ENCODE assay signal across 16 cellular contexts in genomic region chr22:50483106-50483505, GRCh38. TPM values are rescaled to one million over a fixed set of nuclear protein-coding genes. Genes with fewer than 3 reads are reported as not detected.
DNase-seq lines count a peak whose midpoint lies in the region; ATAC-seq and TF ChIP-seq lines count a peak whose summit lies in the region.
"Had no signal": no experiment of that assay in that cellular context is flagged by ENCODE, and none has a peak within 500 bp of the region (broad histone marks: within the 10 kb centered on the region; RNA-seq: fewer than 3 reads in every experiment).

No MANE protein-coding gene starts in this region.

- no peak overlapping the region for H2BK5ac ChIP-seq in mesendoderm (ENCODE audit: low read length)

- H2BK120ac ChIP-seq in mesendoderm (ENCODE audit: low read depth, low read length) = no peak overlapping the region

- H3K27ac Mint-ChIP-seq in activated CD8-positive, alpha-beta T cell treated with anti-CD3 and anti-CD28 coated beads for 36 hours = no peak overlapping the region
- H3K27ac Mint-ChIP-seq in activated CD8-positive, alpha-beta T cell treated with anti-CD3 and anti-CD28 coated beads, Interleukin-2, amount 10 ng/mL, durations not matched to agents 7 days and 5 days = no peak overlapping the region

- H3K27me3 ChIP-seq in mesendoderm (ENCODE audit: insufficient read depth, low read length, poor library complexity) (no peaks in the 10 kb centered on the region), sigmoid colon (peaks cover 35 to 85% (median 54%) of the 10 kb centered on the region in 3 donors)

- DNase-seq in activated CD8-positive, alpha-beta T cell treated with anti-CD3 and anti-CD28 coated beads for 36 hours = no peak
- DNase-seq in activated CD8-positive, alpha-beta T cell treated with anti-CD3 and anti-CD28 coated beads, Interleukin-2, amount 10 ng/mL, durations not matched to agents 7 days and 5 days = no peak
- DNase-seq in RWPE1 (ENCODE audit: low spot score) (no peak), mesendoderm (no peak), sigmoid colon (no peak), NCI-H1092 treated with DMSO at 0.1 percent for 48 hours (lab: John Stamatoyannopoulos, UW) (no peak)
- DNase-seq: ACHN; activated CD4-positive, alpha-beta T cell treated with anti-CD3 and anti-CD28 coated beads for 1 hour; activated effector memory CD4-positive, alpha-beta T cell treated with anti-CD3 and anti-CD28 coated beads, Interleukin-2, amount 50 U/mL, for 16 hours; NCI-H446; OCI-M1; psoas muscle; stimulated activated CD4-positive, alpha-beta T cell treated with anti-CD3 and anti-CD28 coated beads, Interleukin-2, amount 100 ng/mL, for 24 hours; uterus had no signal

- H3K4me1 Mint-ChIP-seq in activated CD8-positive, alpha-beta T cell treated with anti-CD3 and anti-CD28 coated beads for 36 hours (ENCODE audit: low read depth) = peaks cover 3% of the 10 kb centered on the region
- peaks cover 5% of the 10 kb centered on the region for H3K4me1 Mint-ChIP-seq in activated CD8-positive, alpha-beta T cell treated with anti-CD3 and anti-CD28 coated beads, Interleukin-2, amount 10 ng/mL, durations not matched to agents 7 days and 5 days (ENCODE audit: low read depth)

- peak overlapping the region; percentile 10 for H3K56ac ChIP-seq in mesendoderm (ENCODE audit: low read length)

- H3K36me3 Mint-ChIP-seq in activated CD8-positive, alpha-beta T cell treated with anti-CD3 and anti-CD28 coated beads for 36 hours (ENCODE audit: low read depth) = no peaks in the 10 kb centered on the region
- no peaks in the 10 kb centered on the region for H3K36me3 Mint-ChIP-seq in activated CD8-positive, alpha-beta T cell treated with anti-CD3 and anti-CD28 coated beads, Interleukin-2, amount 10 ng/mL, durations not matched to agents 7 days and 5 days (ENCODE audit: low read depth)

- no peak for TF ChIP-seq POLR2A in sigmoid colon (IDR thresholded peaks at IDR 0.05)

- H3K4me1 ChIP-seq in mesendoderm (ENCODE audit: control insufficient read depth, low read depth, low read length) (no peaks in the 10 kb centered on the region), sigmoid colon (peaks cover 0 to 16% (median 7%) of the 10 kb centered on the region in 4 donors)
- H3K4me1 ChIP-seq: uterus had no signal

- no peak overlapping the region for H4K8ac ChIP-seq in mesendoderm (ENCODE audit: low read depth, low read length)

- peak overlapping the region; percentile 34; the same call in 1 of the 2 replicates for H3K27ac ChIP-seq in RWPE1
- H3K27ac ChIP-seq in mesendoderm (ENCODE audit: low read depth, low read length) = no peak overlapping the region
- no peak overlapping the region for H3K27ac ChIP-seq in sigmoid colon
- H3K27ac ChIP-seq: psoas muscle, uterus had no signal

- TF ChIP-seq CTCF in activated CD8-positive, alpha-beta T cell treated with anti-CD3 and anti-CD28 coated beads for 36 hours (IDR thresholded peaks at IDR 0.05) = no peak
- TF ChIP-seq CTCF in RWPE1 (conservative IDR thresholded peaks at IDR 0.05; ENCODE audit: low read depth) (no peak), sigmoid colon (IDR thresholded peaks at IDR 0.05) (no peak)

- H3K4me3 ChIP-seq in mesendoderm (ENCODE audit: low read length) = no peak overlapping the region
- H3K4me3 ChIP-seq in sigmoid colon = no peak overlapping the region
- H3K4me3 ChIP-seq: psoas muscle, uterus had no signal

- no peak overlapping the region for H2AK5ac ChIP-seq in mesendoderm (ENCODE audit: low read length)

- POLR2A ChIA-PET in activated CD8-positive, alpha-beta T cell treated with anti-CD3 and anti-CD28 coated beads for 36 hours (lab: Charles Lee) = interaction anchor here (0.6 to 3.3 kb wide), 3 partner anchors 8 to 14 kb away, joined by 4 to 11 read pairs (median 4); no protein-coding TSS in a partner anchor
- POLR2A ChIA-PET in activated CD8-positive, alpha-beta T cell treated with anti-CD3 and anti-CD28 coated beads, Interleukin-2, amount 10 ng/mL, durations not matched to agents 7 days and 5 days (lab: Charles Lee) = interaction anchor here (1.3 kb wide), 1 partner anchor 13 kb away, joined by 4 read pairs; no protein-coding TSS in a partner anchor
- POLR2A ChIA-PET in RWPE1 (lab: Yijun Ruan, JAX; ENCODE audit: low non-redundant PET) = no interaction called here

- H4K5ac ChIP-seq in mesendoderm (ENCODE audit: low read length) = no peak overlapping the region

- no peak overlapping the region for H3K4me2 ChIP-seq in mesendoderm (ENCODE audit: low read length)

- CTCF ChIA-PET in activated CD8-positive, alpha-beta T cell treated with anti-CD3 and anti-CD28 coated beads for 36 hours (lab: Charles Lee) = interaction anchor here (0.8 kb wide), 1 partner anchor 11 kb away, joined by 3 read pairs; no protein-coding TSS in a partner anchor
- CTCF ChIA-PET in activated CD8-positive, alpha-beta T cell treated with anti-CD3 and anti-CD28 coated beads, Interleukin-2, amount 10 ng/mL, durations not matched to agents 7 days and 5 days (lab: Charles Lee) = interaction anchor here (2.2 kb wide), 1 partner anchor 9 kb away, joined by 9 read pairs; no protein-coding TSS in a partner anchor
- CTCF ChIA-PET in RWPE1 (lab: Yijun Ruan, JAX) = interaction anchor here (0.6 kb wide), 1 partner anchor 79 kb away, joined by 3 read pairs; no protein-coding TSS in a partner anchor

- peak overlapping the region; percentile 19 for H3K4me3 Mint-ChIP-seq in activated CD8-positive, alpha-beta T cell treated with anti-CD3 and anti-CD28 coated beads for 36 hours
- no peak overlapping the region for H3K4me3 Mint-ChIP-seq in activated CD8-positive, alpha-beta T cell treated with anti-CD3 and anti-CD28 coated beads, Interleukin-2, amount 10 ng/mL, durations not matched to agents 7 days and 5 days

- TF ChIP-seq EP300 in sigmoid colon (IDR thresholded peaks at IDR 0.05) = no peak

- H3K23ac ChIP-seq in mesendoderm (ENCODE audit: low read length) = no peak overlapping the region

- no peak overlapping the region for H3K4ac ChIP-seq in mesendoderm (ENCODE audit: low read depth, low read length)

- no peaks in the 10 kb centered on the region for H3K79me1 ChIP-seq in mesendoderm (ENCODE audit: low read length)

- H3K27me3 Mint-ChIP-seq in activated CD8-positive, alpha-beta T cell treated with anti-CD3 and anti-CD28 coated beads for 36 hours = peaks cover 6% of the 10 kb centered on the region
- H3K27me3 Mint-ChIP-seq in activated CD8-positive, alpha-beta T cell treated with anti-CD3 and anti-CD28 coated beads, Interleukin-2, amount 10 ng/mL, durations not matched to agents 7 days and 5 days (ENCODE audit: low read depth) = peaks cover 21% of the 10 kb centered on the region

- no peaks in the 10 kb centered on the region for H3K36me3 ChIP-seq in mesendoderm (ENCODE audit: control insufficient read depth, insufficient read depth, low read length)
- no peaks in the 10 kb centered on the region for H3K36me3 ChIP-seq in sigmoid colon
- H3K36me3 ChIP-seq: uterus had no signal

- intact Hi-C loops in activated CD8-positive, alpha-beta T cell treated with anti-CD3 and anti-CD28 coated beads for 36 hours (cut with micrococcal nuclease) = no loop called here
- intact Hi-C loops in sigmoid colon (cut with DNase I) = no loop called here

- H3K18ac ChIP-seq in mesendoderm (ENCODE audit: low read length) = no peak overlapping the region

- H3K9me3 ChIP-seq in sigmoid colon = no peaks in the 10 kb centered on the region
- H3K9me3 ChIP-seq: psoas muscle, uterus had no signal

- no CpG with 5 or more reads among the region's 10 CpGs for WGBS in mesendoderm (ENCODE audit: extremely low coverage, insufficient coverage, low lambda C conversion rate)
- WGBS in sigmoid colon, 2 donors = 89 to 91% methylated on average over 10 of the region's 10 CpGs

- no peaks in the 10 kb centered on the region for H3K9me3 Mint-ChIP-seq in activated CD8-positive, alpha-beta T cell treated with anti-CD3 and anti-CD28 coated beads for 36 hours
- no peaks in the 10 kb centered on the region for H3K9me3 Mint-ChIP-seq in activated CD8-positive, alpha-beta T cell treated with anti-CD3 and anti-CD28 coated beads, Interleukin-2, amount 10 ng/mL, durations not matched to agents 7 days and 5 days (ENCODE audit: insufficient read depth)

- H3K9ac ChIP-seq in mesendoderm (ENCODE audit: low read length) = no peak overlapping the region

- no peaks in the 10 kb centered on the region for H3K79me2 ChIP-seq in mesendoderm (ENCODE audit: control insufficient read depth, insufficient read depth, low read length)

- ATAC-seq in activated CD8-positive, alpha-beta T cell treated with anti-CD3 and anti-CD28 coated beads for 36 hours = no peak
- ATAC-seq in activated CD8-positive, alpha-beta T cell treated with anti-CD3 and anti-CD28 coated beads, Interleukin-2, amount 10 ng/mL, durations not matched to agents 7 days and 5 days = no peak
- ATAC-seq: psoas muscle had no signal

- no peak overlapping the region for H2BK15ac ChIP-seq in mesendoderm (replicated peaks; ENCODE audit: low read depth)

RNA-seq across cellular contexts. Expression of gene ADM2, which starts 1.8 kb away (rescaled TPM):
- total RNA-seq in activated CD8-positive, alpha-beta T cell treated with anti-CD3 and anti-CD28 coated beads for 36 hours = 1 to 10 TPM; 5.5 to 6.8 TPM
- total RNA-seq in activated CD8-positive, alpha-beta T cell treated with anti-CD3 and anti-CD28 coated beads, Interleukin-2, amount 10 ng/mL, durations not matched to agents 7 days and 5 days = 1 to 10 TPM; 4.1 to 4.2 TPM
- 3.5 TPM for polyA plus RNA-seq in mesendoderm (2013, experiment 1 of 2)
- 3.8 TPM for polyA plus RNA-seq in mesendoderm (2013, experiment 2 of 2)
- total RNA-seq in sigmoid colon = not detected
- polyA plus RNA-seq in sigmoid colon = 1 to 10 TPM; 1.2 to 8.6 (median 3.2) TPM

RNA-seq across cellular contexts. Expression of gene MIOX, which starts 3.6 kb away (rescaled TPM):
- total RNA-seq in activated CD8-positive, alpha-beta T cell treated with anti-CD3 and anti-CD28 coated beads for 36 hours = under 1 TPM in 1 of 2 experiments, not detected in 1; 0.29 TPM
- total RNA-seq in activated CD8-positive, alpha-beta T cell treated with anti-CD3 and anti-CD28 coated beads, Interleukin-2, amount 10 ng/mL, durations not matched to agents 7 days and 5 days = under 1 TPM in 1 of 2 experiments, not detected in 1; 0.40 TPM
- 0.08 TPM for polyA plus RNA-seq in mesendoderm (2013, experiment 1 of 2)
- 0.03 TPM for polyA plus RNA-seq in mesendoderm (2013, experiment 2 of 2)
- not detected for total RNA-seq in sigmoid colon
- under 1 TPM in 1 of 3 donors, not detected in 2; 0.20 TPM for polyA plus RNA-seq in sigmoid colon
- total RNA-seq: cardiac septum, glomerular endothelial cell, psoas muscle, uterus had no signal
- polyA plus RNA-seq: psoas muscle had no signal

RNA-seq across cellular contexts. Expression of gene SBF1, which starts 8.3 kb away (rescaled TPM):
- 100 to 1,000 TPM; 120 TPM for total RNA-seq in activated CD8-positive, alpha-beta T cell treated with anti-CD3 and anti-CD28 coated beads for 36 hours
- total RNA-seq in activated CD8-positive, alpha-beta T cell treated with anti-CD3 and anti-CD28 coated beads, Interleukin-2, amount 10 ng/mL, durations not matched to agents 7 days and 5 days = 100 to 1,000 TPM; 177 to 183 TPM
- polyA plus RNA-seq in mesendoderm (2013, experiment 1 of 2) = 15.8 TPM
- polyA plus RNA-seq in mesendoderm (2013, experiment 2 of 2) = 15.4 TPM
- total RNA-seq in sigmoid colon = 10 to 100 TPM; 23.2 to 53.7 (median 32.3) TPM
- polyA plus RNA-seq in sigmoid colon = 10 to 100 TPM; 13.8 to 67.3 (median 17.3) TPM

RNA-seq across cellular contexts. Expression of gene LMF2, which starts 24.4 kb away (rescaled TPM):
- 10 to 100 TPM; 48.0 to 48.8 TPM for total RNA-seq in activated CD8-positive, alpha-beta T cell treated with anti-CD3 and anti-CD28 coated beads for 36 hours
- 100 to 1,000 TPM; 119 to 132 TPM for total RNA-seq in activated CD8-positive, alpha-beta T cell treated with anti-CD3 and anti-CD28 coated beads, Interleukin-2, amount 10 ng/mL, durations not matched to agents 7 days and 5 days
- 21.1 TPM for polyA plus RNA-seq in mesendoderm (2013, experiment 1 of 2)
- polyA plus RNA-seq in mesendoderm (2013, experiment 2 of 2) = 20.8 TPM
- 10 to 100 TPM; 24.8 to 52.5 (median 45.3) TPM for total RNA-seq in sigmoid colon
- polyA plus RNA-seq in sigmoid colon = 10 to 100 TPM in 2 of 3 donors, 1 to 10 TPM in 1; 7.2 to 61.1 (median 11.3) TPM

RNA-seq across cellular contexts. Expression of gene NCAPH2, which starts 24.9 kb away (rescaled TPM):
- 100 to 1,000 TPM; 121 to 126 TPM for total RNA-seq in activated CD8-positive, alpha-beta T cell treated with anti-CD3 and anti-CD28 coated beads for 36 hours
- total RNA-seq in activated CD8-positive, alpha-beta T cell treated with anti-CD3 and anti-CD28 coated beads, Interleukin-2, amount 10 ng/mL, durations not matched to agents 7 days and 5 days = 100 to 1,000 TPM; 146 to 150 TPM
- polyA plus RNA-seq in mesendoderm (2013, experiment 1 of 2) = 26.9 TPM
- polyA plus RNA-seq in mesendoderm (2013, experiment 2 of 2) = 27.3 TPM
- 10 to 100 TPM; 30.7 to 54.0 (median 35.6) TPM for total RNA-seq in sigmoid colon
- 10 to 100 TPM; 20.3 to 45.3 (median 22.2) TPM for polyA plus RNA-seq in sigmoid colon

Comparison
In these comparisons a context has a peak if more than half of its experiments do, and no peak if none do; other contexts are left out.
1. RNA of gene ADM2, which starts 1.8 kb away (total RNA-seq): 5.5 to 6.8 TPM in activated CD8-positive, alpha-beta T cell treated with anti-CD3 and anti-CD28 coated beads for 36 hours and 4.1 to 4.2 TPM in activated CD8-positive, alpha-beta T cell treated with anti-CD3 and anti-CD28 coated beads, Interleukin-2, amount 10 ng/mL, durations not matched to agents 7 days and 5 days; not detected in sigmoid colon; every median in the first group is over 4 times any median in the second.